ENCODE assay signal across 1 cellular context in the genomic region with DNA sequence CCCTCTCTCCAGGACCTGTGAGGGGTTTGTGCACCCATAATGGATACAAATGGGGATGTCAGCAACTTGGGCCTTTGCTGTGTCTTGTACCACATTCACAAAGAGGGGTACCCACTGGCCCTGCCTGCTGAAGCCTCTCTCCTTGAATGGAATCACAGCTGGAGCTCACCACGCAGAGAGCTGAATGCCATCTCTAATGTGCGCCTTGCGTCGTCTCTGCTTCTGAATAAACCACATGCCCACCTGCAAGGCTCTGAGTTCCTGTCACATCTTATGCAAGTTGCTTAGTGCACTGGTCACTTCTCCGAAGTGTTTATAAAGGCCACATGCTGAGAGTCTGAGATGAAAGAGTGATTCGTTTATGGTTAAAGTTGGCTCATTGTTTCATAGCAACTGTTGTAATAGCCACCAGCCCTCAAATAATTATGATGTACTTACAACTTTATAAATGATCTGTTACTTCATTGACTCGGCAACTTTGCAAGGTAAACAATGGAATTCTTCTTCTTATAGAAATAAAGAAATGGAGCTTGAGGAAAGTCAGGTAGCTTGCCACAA.
TF ChIP-seq lines count a peak whose summit lies in the region.

No MANE protein-coding gene starts in this region.

TF ChIP-seq in H1, 55 proteins besides CTCF, POLR2A, EP300 and RAD21 (continued from another document):
- TF ChIP-seq SIX5 (IDR thresholded peaks at IDR 0.05; ENCODE audit: low read depth, low read length) (no peak), SAP30 (IDR thresholded peaks at IDR 0.05; ENCODE audit: insufficient read depth, insufficient replicate concordance, low read length) (no peak), RXRA (IDR thresholded peaks at IDR 0.05; ENCODE audit: insufficient read depth, low read depth, low read length) (no peak), EZH2 (IDR thresholded peaks at IDR 0.05; ENCODE audit: low read depth, low read length, severe bottlenecking) (no peak), RNF2 (IDR thresholded peaks at IDR 0.05; ENCODE audit: borderline replicate concordance, low read depth, low read length, missing control alignments, poor library complexity, severe bottlenecking) (no peak), POLR2AphosphoS5 (IDR thresholded peaks at IDR 0.05; ENCODE audit: low read depth, low read length) (no peak), SIN3A (conservative IDR thresholded peaks at IDR 0.05 in 1 of 2, IDR thresholded peaks at IDR 0.05 in 1 of 2; ENCODE audit: low read depth in 1 of 2, low read length in 2 of 2) (no peak), GTF2F1 (IDR thresholded peaks at IDR 0.05; ENCODE audit: borderline replicate concordance, low read depth, low read length) (no peak), EGR1 (IDR thresholded peaks at IDR 0.05; ENCODE audit: borderline replicate concordance, low read depth, low read length) (no peak), CHD2 (IDR thresholded peaks at IDR 0.05; ENCODE audit: low read length) (no peak), FOSL1 (IDR thresholded peaks at IDR 0.05; ENCODE audit: insufficient read depth, low read depth, low read length) (no peak)
